28 cellular contexts compared by ENCODE assay signal in the genomic region with DNA sequence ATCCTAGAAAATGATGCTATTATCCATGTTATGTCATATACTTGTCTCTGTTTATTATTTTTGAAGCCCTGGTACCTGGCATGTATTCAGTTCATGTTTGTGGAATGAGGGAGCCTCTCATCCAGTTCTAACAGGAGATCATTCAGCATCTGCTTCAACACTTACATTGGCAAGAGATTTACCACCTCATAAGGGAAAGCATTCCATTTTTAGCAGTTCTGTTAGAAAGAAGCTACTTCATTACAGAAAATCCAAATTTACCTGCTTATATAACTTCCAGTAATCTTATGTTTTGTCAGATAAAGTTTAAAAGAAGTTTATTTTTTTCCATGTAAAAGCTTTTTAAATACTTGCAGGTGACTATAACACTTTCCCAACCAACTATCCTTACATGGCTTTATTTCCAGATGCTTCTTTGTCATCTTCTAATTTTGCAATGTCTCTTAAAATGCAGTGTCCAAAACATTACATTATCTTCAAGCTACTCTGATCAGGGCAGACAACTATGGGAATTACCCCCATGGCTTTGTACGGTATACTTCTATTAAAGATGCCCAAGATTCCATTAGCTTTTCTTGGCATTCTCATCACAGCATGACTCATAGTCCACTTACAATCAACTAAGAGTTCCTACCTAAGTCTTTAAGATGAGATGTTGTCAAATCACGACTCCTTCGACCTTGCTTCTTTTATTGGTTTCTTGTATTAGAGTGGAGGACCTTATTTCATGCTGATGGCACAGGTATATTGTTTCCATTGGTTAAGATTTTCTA.
"Had no signal": no experiment of that assay in that cellular context is flagged by ENCODE, and none has a peak within 500 bp of the region (broad histone marks: within the 10 kb centered on the region; RNA-seq: fewer than 3 reads in every experiment).

No MANE protein-coding gene starts in this region.

- H3K4me1 ChIP-seq: adrenal gland, gastrocnemius medialis, right lobe of liver, uterus had no signal

- H2AFZ ChIP-seq: hepatocyte had no signal

- H3K9me3 ChIP-seq: adrenal gland, gastrocnemius medialis, neutrophil, right lobe of liver, thoracic aorta, uterus had no signal

- H3K79me2 ChIP-seq: hepatocyte had no signal

- H3K4me3 ChIP-seq: adrenal gland, gastrocnemius medialis, hepatocyte, right lobe of liver, thoracic aorta, uterus had no signal

- H3K4me2 ChIP-seq: hepatocyte had no signal

- H3K36me3 ChIP-seq: adrenal gland, gastrocnemius medialis, neutrophil, right lobe of liver, thoracic aorta, uterus had no signal

- DNase-seq: activated CD4-positive, alpha-beta T cell treated with anti-CD3 and anti-CD28 coated beads for 48 hours; activated CD4-positive, alpha-beta T cell treated with anti-CD3 and anti-CD28 coated beads, Interleukin-2, amount 50 U/mL, for 48 hours; activated CD8-positive, alpha-beta memory T cell treated with anti-CD3 and anti-CD28 coated beads for 24 hours; activated effector memory CD4-positive, alpha-beta T cell treated with anti-CD3 and anti-CD28 coated beads, Interleukin-2, amount 50 U/mL, for 16 hours; activated naive CD4-positive, alpha-beta T cell treated with anti-CD3 and anti-CD28 coated beads for 36 hours; activated naive CD8-positive, alpha-beta T cell treated with anti-CD3 and anti-CD28 coated beads for 36 hours; activated T-cell treated with anti-CD3 and anti-CD28 coated beads, Interleukin-2, amount 50 U/mL, for 1 hour; adrenal gland; aorta; central memory CD4-positive, alpha-beta T cell; dermis blood vessel endothelial cell; effector CD8-positive, alpha-beta T cell; gastrocnemius medialis; kidney; left colon; mammary epithelial cell; naive B cell; nephron progenitor cell; right lobe of liver; stimulated activated CD4-positive, alpha-beta T cell treated with anti-CD3 and anti-CD28 coated beads, Interleukin-4, amount 100 ng/mL, for 1 hour; stimulated activated naive CD8-positive, alpha-beta T cell treated with anti-CD3 and anti-CD28 coated beads, Interleukin-15, Interleukin-2, amounts not matched to agents 100 U/mL and 50 U/mL, for 24 hours; T-helper 9 cell; uterus had no signal

- ATAC-seq: gastrocnemius medialis; left colon; right lobe of liver; stimulated activated naive CD8-positive, alpha-beta T cell treated with anti-CD3 and anti-CD28 coated beads, Interleukin-15, Interleukin-2, amounts not matched to agents 100 U/mL and 50 U/mL, for 24 hours had no signal

- H3K27ac ChIP-seq: adrenal gland, epithelial cell of prostate, gastrocnemius medialis, hepatocyte, neutrophil, right lobe of liver, thoracic aorta, uterus, VCaP had no signal

- H3K27me3 ChIP-seq: adrenal gland, gastrocnemius medialis, hepatocyte, neutrophil, right lobe of liver, uterus had no signal
